In the genomic region with DNA sequence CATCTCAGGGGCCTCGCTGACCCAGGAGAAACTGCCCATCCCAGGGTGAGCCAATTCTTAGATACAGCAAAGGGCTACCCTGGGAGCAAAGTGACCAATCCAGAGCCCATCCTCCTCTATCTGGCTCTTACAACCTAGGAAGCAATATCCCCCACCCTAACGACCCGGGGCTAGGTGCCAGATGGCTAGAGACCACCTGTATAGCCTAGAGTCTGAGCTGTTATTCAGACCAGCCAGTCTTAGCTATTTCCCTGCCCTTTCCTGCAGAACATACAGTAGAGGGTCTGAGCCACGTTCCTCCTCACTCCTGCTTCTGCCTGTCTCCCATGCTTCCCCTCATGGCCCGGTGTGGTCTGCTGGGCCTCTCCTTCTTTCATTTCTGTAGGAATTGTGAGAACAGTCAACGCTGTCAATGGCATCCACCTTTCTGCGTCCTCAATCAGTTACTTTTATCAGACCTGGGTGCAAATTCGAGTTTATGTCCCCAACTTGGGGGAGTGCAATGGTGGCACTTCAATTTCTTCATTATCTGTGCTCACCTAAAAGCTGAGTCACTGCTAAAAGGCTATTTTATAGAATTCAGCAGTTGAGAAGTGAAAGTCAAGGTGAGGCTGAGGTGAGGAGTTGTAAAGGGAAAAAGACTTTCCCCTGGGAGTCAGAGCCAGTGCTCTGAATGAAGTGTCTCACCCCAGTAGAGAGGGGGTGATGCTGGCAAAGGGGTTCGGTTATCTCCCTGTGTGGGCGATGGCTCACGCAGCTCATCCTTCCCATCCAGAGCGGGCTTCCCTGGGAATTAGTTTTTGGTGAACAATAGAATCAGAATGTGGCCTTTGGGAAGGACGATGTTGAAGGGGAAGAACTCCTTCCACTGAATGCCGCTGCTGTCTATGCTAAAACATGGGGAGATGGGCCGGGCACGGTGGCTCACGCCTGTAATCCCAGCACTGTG, we compare ENCODE assay signal across 22 cellular contexts. TPM values are rescaled to one million over a fixed set of nuclear protein-coding genes. Genes with fewer than 3 reads are reported as not detected.
DNase-seq lines count a peak whose midpoint lies in the region; ATAC-seq, FAIRE-seq and TF ChIP-seq lines count a peak whose summit lies in the region.
"Had no signal": no experiment of that assay in that cellular context is flagged by ENCODE, and none has a peak within 500 bp of the region (broad histone marks: within the 10 kb centered on the region; RNA-seq: fewer than 3 reads in every experiment).

No MANE protein-coding gene starts in this region.

- no peak for TF ChIP-seq RAD21 in A549 (conservative IDR thresholded peaks at IDR 0.05 in 1 of 2, IDR thresholded peaks at IDR 0.05 in 1 of 2)

- TF ChIP-seq EP300 in A549 (IDR thresholded peaks at IDR 0.05) (no peak), ovary (IDR thresholded peaks at IDR 0.05) (no peak)

- H3K27me3 ChIP-seq in ovary, result no peaks in the 10 kb centered on the region
- no peaks in the 10 kb centered on the region for H3K27me3 ChIP-seq in tibial artery
- H3K27me3 ChIP-seq: BLaER1 had no signal

- H3K4me3 Mint-ChIP-seq in stimulated activated memory B cell treated with anti-CD40 and anti-IgM and Interleukin-4, amounts not matched to agents 10 μg/mL and 1 μg/mL and 100 μg/mL, for 72 hours, result no peak overlapping the region
- H3K4me3 Mint-ChIP-seq: CD4-positive, CD25-positive, alpha-beta regulatory T cell had no signal

- H3K36me3 Mint-ChIP-seq in stimulated activated memory B cell treated with anti-CD40 and anti-IgM and Interleukin-4, amounts not matched to agents 10 μg/mL and 1 μg/mL and 100 μg/mL, for 72 hours, result no peaks in the 10 kb centered on the region
- H3K36me3 Mint-ChIP-seq: CD4-positive, CD25-positive, alpha-beta regulatory T cell had no signal

- H3K36me3 ChIP-seq in KOPT-K1 (ENCODE audit: insufficient read depth, low read length) (no peaks in the 10 kb centered on the region), ovary (no peaks in the 10 kb centered on the region), tibial artery (peaks cover 0 to 26% (median 6%) of the 10 kb centered on the region in 3 donors)
- H3K36me3 ChIP-seq: BLaER1 had no signal

- no peaks in the 10 kb centered on the region for H3K9me3 Mint-ChIP-seq in stimulated activated memory B cell treated with anti-CD40 and anti-IgM and Interleukin-4, amounts not matched to agents 10 μg/mL and 1 μg/mL and 100 μg/mL, for 72 hours
- H3K9me3 Mint-ChIP-seq: CD4-positive, CD25-positive, alpha-beta regulatory T cell had no signal

- no peak overlapping the region for H3K4me2 ChIP-seq in A549
- H3K4me2 ChIP-seq: BLaER1, SK-N-SH had no signal

- CTCF ChIA-PET in A549 (lab: Yijun Ruan, JAX), result interaction anchor here (0.5 to 10.3 kb wide), 2 partner anchors 18 to 416 kb away, joined by 3 to 109 read pairs; no protein-coding TSS in a partner anchor

- no peak overlapping the region for H3K4me3 ChIP-seq in A549
- H3K4me3 ChIP-seq in ovary, result no peak overlapping the region
- no peak overlapping the region for H3K4me3 ChIP-seq in tibial artery
- H3K4me3 ChIP-seq: BLaER1 had no signal

- H3K4me1 ChIP-seq in A549 (peaks cover under 1% of the 10 kb centered on the region; the same call in 1 of the 3 replicates), ovary (ENCODE audit: insufficient read depth) (no peaks in the 10 kb centered on the region), tibial artery (no peaks in the 10 kb centered on the region)
- H3K4me1 ChIP-seq: BLaER1 had no signal

- peaks cover 18% of the 10 kb centered on the region for H3K4me1 Mint-ChIP-seq in stimulated activated memory B cell treated with anti-CD40 and anti-IgM and Interleukin-4, amounts not matched to agents 10 μg/mL and 1 μg/mL and 100 μg/mL, for 72 hours

- 89% methylated on average over 17 of the region's 17 CpGs for WGBS in A549 (ENCODE audit: missing lambda C conversion rate)
- 83 to 90% (median 86%) methylated on average over 17 of the region's 17 CpGs for WGBS in ovary, 3 donors

- no peak for TF ChIP-seq CTCF in A549 (IDR thresholded peaks at IDR 0.05)
- no peak for TF ChIP-seq CTCF in ovary (IDR thresholded peaks at IDR 0.05)
- no peak for TF ChIP-seq CTCF in tibial artery (IDR thresholded peaks at IDR 0.05)

- DNase-seq in A549 (ENCODE audit: low read depth in 1 of 2, low spot score in 1 of 2) (no peak), ovary (peak in 3 of 5 donors; percentile 26 to 39 (median 31)), NCI-H2196 treated with DMSO at 0.1 percent for 48 hours (lab: John Stamatoyannopoulos, UW; ENCODE audit: unreplicated experiment) (no peak), tibial artery (no peak), cerebellar cortex (ENCODE audit: low spot score) (no peak)
- DNase-seq: HCEC 1CT, NCI-H1092 treated with DMSO at 0.1 percent for 48 hours, NCI-H1436 treated with DMSO at 0.1 percent for 48 hours, NCI-H187 treated with DMSO at 0.1 percent for 48 hours, NCI-H2107, NCI-H446, NCI-H524 treated with DMSO at 0.1 percent for 48 hours, NCI-H774, SK-N-SH had no signal

- H3K9me3 ChIP-seq in A549 (no peaks in the 10 kb centered on the region), KOPT-K1 (ENCODE audit: insufficient read depth, low read length, poor library complexity, severe bottlenecking) (no peaks in the 10 kb centered on the region), ovary (no peaks in the 10 kb centered on the region), tibial artery (no peaks in the 10 kb centered on the region)
- H3K9me3 ChIP-seq: BLaER1, SK-N-SH had no signal

- ATAC-seq in A549, result no peak
- ATAC-seq in stimulated activated memory B cell treated with anti-CD40 and anti-IgM and Interleukin-4, amounts not matched to agents 10 μg/mL and 1 μg/mL and 100 μg/mL, for 72 hours, result no peak

- peaks cover 49% of the 10 kb centered on the region for H3K27me3 Mint-ChIP-seq in stimulated activated memory B cell treated with anti-CD40 and anti-IgM and Interleukin-4, amounts not matched to agents 10 μg/mL and 1 μg/mL and 100 μg/mL, for 72 hours

- H3K27ac ChIP-seq in A549 (peak overlapping the region in 1 of 2 experiments; percentile 39; a peak in 2 of 6 replicates), KOPT-K1 (ENCODE audit: low read depth, low read length, poor library complexity, severe bottlenecking) (peak overlapping the region; percentile 76), cingulate gyrus (ENCODE audit: low read depth, low read length) (peak overlapping the region; percentile 2), ovary (peak overlapping the region in 1 of 2 donors; percentile 5), tibial artery (no peak overlapping the region)
- H3K27ac ChIP-seq: BLaER1 had no signal

- POLR2A ChIA-PET in A549 (lab: Yijun Ruan, JAX), result no interaction called here

- TF ChIP-seq POLR2A in A549 (IDR thresholded peaks at IDR 0.05; ENCODE audit: low read length) (no peak), ovary (IDR thresholded peaks at IDR 0.05) (no peak)

- no peak overlapping the region for H3K27ac Mint-ChIP-seq in stimulated activated memory B cell treated with anti-CD40 and anti-IgM and Interleukin-4, amounts not matched to agents 10 μg/mL and 1 μg/mL and 100 μg/mL, for 72 hours

- intact Hi-C loops in ovary (cut with DNase I), result no loop called here
- intact Hi-C loops in tibial artery (cut with DNase I; ENCODE audit: low total_unique reads), result no loop called here

- no peak for FAIRE-seq in A549 (lab: Jason Lieb, UNC)
- FAIRE-seq: D721Med, GM18507, RCC 7860 had no signal

TF ChIP-seq in A549, 52 proteins besides CTCF, POLR2A, EP300 and RAD21:
- 0 out of 2 replicates have a peak, but pooled peaks have one; percentile 19 for TF ChIP-seq NFE2L2 (conservative IDR thresholded peaks at IDR 0.05; ENCODE audit: low read length)
- TF ChIP-seq SMC3 (IDR thresholded peaks at IDR 0.05), result no peak
- TF ChIP-seq RCOR1 (IDR thresholded peaks at IDR 0.05; ENCODE audit: low read depth, low read length), result no peak

RNA-seq across cellular contexts. Expression of a gene that starts 42.4 kb away (rescaled TPM):
- polyA plus RNA-seq in A549 (2011; rRNA removed) (17.9 and 21.8 TPM in 2 replicates), A549 (2017; fragmentation: RNase III; extraction: RNeasy Plus Mini Kit Qiagen cat#74134 plus additional on column Dnase treatment) (4.7 to 5.5 TPM (median 4.8 TPM) in 3 replicates), ovary (10 to 100 TPM in 1 of 2 donors, 1 to 10 TPM in 1; 4.7 to 16.5 TPM)
- 2.2 and 2.7 TPM in 2 replicates for polyA plus RNA-seq in A549 (2012; cell fraction: cytosol; rRNA removed)
- 6.8 and 10.0 TPM in 2 replicates for polyA plus RNA-seq in A549 (2012; cell fraction: nucleus; rRNA removed)
- polyA minus RNA-seq in A549 (2011; rRNA and poly(A)+ RNA removed), result 22.2 and 25.8 TPM in 2 replicates
- 100 to 1,000 TPM in 1 of 7 donors, 10 to 100 TPM in 6; 20.6 to 133 (median 37.8) TPM for total RNA-seq in ovary
- polyA plus RNA-seq: CD4-positive, CD25-positive, alpha-beta regulatory T cell had no signal

Comparison
In these comparisons a context has a peak if more than half of its experiments do, and no peak if none do; other contexts are left out.
1. DNase-seq: peak in ovary (3 of 5); none in A549 (0 of 2), NCI-H2196 treated with DMSO at 0.1 percent for 48 hours (single experiment), tibial artery (0 of 2) and cerebellar cortex (single experiment).
2. H3K27ac ChIP-seq: peak in KOPT-K1 (single experiment) and cingulate gyrus (single experiment); none in tibial artery (0 of 2).